In genomic region chr15:42984534-42985034, GRCh38 we compare ENCODE assay signal across 25 cellular contexts.
A peak's percentile ranks its signal among the peaks of the same experiment; 100 is the strongest.
DNase-seq lines count a peak whose midpoint lies in the region; ATAC-seq and TF ChIP-seq lines count a peak whose summit lies in the region.
"Had no signal": no experiment of that assay in that cellular context is flagged by ENCODE, and none has a peak within 500 bp of the region (broad histone marks: within the 10 kb centered on the region; RNA-seq: fewer than 3 reads in every experiment).

No MANE protein-coding gene starts in this region.

- H3K27ac ChIP-seq in HCT116 (ENCODE audit: low read depth, low read length) (no peak overlapping the region), RWPE2 (ENCODE audit: poor library complexity, severe bottlenecking) (no peak overlapping the region)
- H3K27ac ChIP-seq: adrenal gland, sigmoid colon, testis, uterus, VCaP had no signal

- CTCF ChIA-PET in HCT116 (lab: Charles Lee): no interaction called here

- H3K27me3 Mint-ChIP-seq in endothelial cell (ENCODE audit: unreplicated experiment) (no peaks in the 10 kb centered on the region), natural killer cell (ENCODE audit: low read depth in 2 of 2) (no peaks in the 10 kb centered on the region)
- H3K27me3 Mint-ChIP-seq: activated CD8-positive, alpha-beta memory T cell treated with anti-CD3 and anti-CD28 coated beads, Interleukin-2, amount 10 ng/mL, durations not matched to agents 7 days and 5 days; brain; progenitor cell of endocrine pancreas had no signal

- H3K4me1 ChIP-seq in HCT116 (ENCODE audit: control insufficient read depth in 1 of 2, insufficient read depth in 2 of 2, low read length in 2 of 2) (peaks cover 0 to 3% of the 10 kb centered on the region in 2 experiments; a peak in 2 of 4 replicates), RWPE2 (ENCODE audit: insufficient read depth, poor library complexity, severe bottlenecking) (no peaks in the 10 kb centered on the region)
- H3K4me1 ChIP-seq: adrenal gland, sigmoid colon, testis, uterus had no signal

- DNase-seq in HCT116 (ENCODE audit: low read depth, low spot score) (no peak), RWPE2 (ENCODE audit: low spot score) (no peak), endothelial cell (ENCODE audit: low spot score) (no peak), retinal pigment epithelial cell (ENCODE audit: low read depth) (no peak), activated gamma-delta T cell treated with Interleukin-2 at 50 U/mL for 16 hours (no peak), natural killer cell (no peak)
- DNase-seq: activated CD4-positive, alpha-beta T cell treated with anti-CD3 and anti-CD28 coated beads for 48 hours; activated CD8-positive, alpha-beta memory T cell treated with anti-CD3 and anti-CD28 coated beads, Interleukin-2, amount 10 ng/mL, durations not matched to agents 7 days and 5 days; activated naive CD4-positive, alpha-beta T cell treated with Interleukin-2 at 50 U/mL for 16 hours; activated T-cell treated with anti-CD3 and anti-CD28 coated beads, Interleukin-2, amount 50 U/mL, for 48 hours; adrenal gland; erythroblast; left colon; MG63; NCI-H1436; NCI-H774; sigmoid colon; stimulated activated CD4-positive, alpha-beta T cell treated with anti-CD3 and anti-CD28 coated beads, Interleukin-15, amount 100 ng/mL, for 24 hours; stimulated activated naive CD4-positive, alpha-beta T cell treated with Interleukin-2 at 50 U/mL for 16 hours; testis; uterus had no signal

- H3K36me3 ChIP-seq in HCT116 (ENCODE audit: control insufficient read depth in 1 of 2, insufficient read depth in 2 of 2, low read length in 2 of 2) (peaks cover 0 to 18% of the 10 kb centered on the region in 2 experiments; a peak in 3 of 4 replicates), RWPE2 (ENCODE audit: low read depth) (peaks cover 69% of the 10 kb centered on the region)
- H3K36me3 ChIP-seq: uterus had no signal

- H3K9me3 ChIP-seq in HCT116 (ENCODE audit: control insufficient read depth in 1 of 2, insufficient read depth in 1 of 2, low read depth in 1 of 2, low read length in 2 of 2): no peaks in the 10 kb centered on the region
- no peaks in the 10 kb centered on the region for H3K9me3 ChIP-seq in RWPE2 (ENCODE audit: severe bottlenecking)
- H3K9me3 ChIP-seq: adrenal gland, MG63, sigmoid colon, testis, uterus had no signal

- ATAC-seq in HCT116: peak; percentile 47; the same call in 1 of the 2 replicates
- ATAC-seq in RWPE2 (ENCODE audit: low read depth): peak; percentile 61; the same call in 2 of the 3 replicates
- no peak for ATAC-seq in natural killer cell
- ATAC-seq in HG02938 (IDR thresholded peaks at IDR 0.05; ENCODE audit: unreplicated experiment): no peak
- ATAC-seq: activated CD8-positive, alpha-beta memory T cell treated with anti-CD3 and anti-CD28 coated beads, Interleukin-2, amount 10 ng/mL, durations not matched to agents 7 days and 5 days; left colon had no signal

- H3K4me2 ChIP-seq in HCT116 (ENCODE audit: low read length): no peak overlapping the region

- no peaks in the 10 kb centered on the region for H3K27me3 ChIP-seq in HCT116 (ENCODE audit: insufficient read depth, low read length)
- no peaks in the 10 kb centered on the region for H3K27me3 ChIP-seq in RWPE2 (ENCODE audit: insufficient read depth, poor library complexity, severe bottlenecking)
- H3K27me3 ChIP-seq: adrenal gland, MG63, sigmoid colon, testis, uterus had no signal

- RAD21 ChIA-PET in HCT116 (lab: Charles Lee; ENCODE audit: low non-redundant PET in 1 of 2, low total read pairs in 2 of 2, uncharacterized antibody in 2 of 2, unreplicated experiment in 2 of 2): no interaction called here

- TF ChIP-seq CTCF in HCT116 (IDR thresholded peaks at IDR 0.05 in 2 of 3, conservative IDR thresholded peaks at IDR 0.05 in 1 of 3; ENCODE audit: borderline replicate concordance in 1 of 3, insufficient read depth in 1 of 3, low read depth in 2 of 3, low read length in 2 of 3) (peak in 2 of 3 experiments; percentile 13 to 24; a peak in 1 of 6 replicates), RWPE2 (IDR thresholded peaks at IDR 0.05; ENCODE audit: poor library complexity, severe bottlenecking) (peak; percentile 20), endothelial cell (IDR thresholded peaks at IDR 0.05; ENCODE audit: unreplicated experiment) (peak; percentile 62), retinal pigment epithelial cell (conservative IDR thresholded peaks at IDR 0.05; ENCODE audit: low read depth, low read length) (peak; percentile 12), natural killer cell (IDR thresholded peaks at IDR 0.05) (no peak)

- H3K4me3 ChIP-seq in HCT116 (replicated peaks in 1 of 2; ENCODE audit: low read depth in 1 of 2, low read length in 2 of 2) (no peak overlapping the region), RWPE2 (ENCODE audit: severe bottlenecking) (no peak overlapping the region), retinal pigment epithelial cell (ENCODE audit: low read length) (no peak overlapping the region)
- H3K4me3 ChIP-seq: adrenal gland, MG63, sigmoid colon, testis, uterus had no signal

- H3K9me2 ChIP-seq in HCT116 (ENCODE audit: insufficient read depth): no peaks in the 10 kb centered on the region

- POLR2A ChIA-PET in HCT116 (lab: Charles Lee): no interaction called here

- H2AFZ ChIP-seq in HCT116 (ENCODE audit: low read depth, low read length, poor library complexity, severe bottlenecking): no peak overlapping the region

- H3K4me3 Mint-ChIP-seq in endothelial cell (ENCODE audit: unreplicated experiment): no peak overlapping the region
- no peak overlapping the region for H3K4me3 Mint-ChIP-seq in natural killer cell
- H3K4me3 Mint-ChIP-seq: activated CD8-positive, alpha-beta memory T cell treated with anti-CD3 and anti-CD28 coated beads, Interleukin-2, amount 10 ng/mL, durations not matched to agents 7 days and 5 days; brain had no signal

- H3K27ac Mint-ChIP-seq in endothelial cell (ENCODE audit: unreplicated experiment): no peak overlapping the region
- no peak overlapping the region for H3K27ac Mint-ChIP-seq in natural killer cell
- H3K27ac Mint-ChIP-seq: activated CD8-positive, alpha-beta memory T cell treated with anti-CD3 and anti-CD28 coated beads, Interleukin-2, amount 10 ng/mL, durations not matched to agents 7 days and 5 days; progenitor cell of endocrine pancreas had no signal

- H3K4me1 Mint-ChIP-seq in endothelial cell (ENCODE audit: unreplicated experiment) (no peaks in the 10 kb centered on the region), natural killer cell (no peaks in the 10 kb centered on the region)
- H3K4me1 Mint-ChIP-seq: activated CD8-positive, alpha-beta memory T cell treated with anti-CD3 and anti-CD28 coated beads, Interleukin-2, amount 10 ng/mL, durations not matched to agents 7 days and 5 days had no signal

- H3K79me2 ChIP-seq in HCT116 (ENCODE audit: insufficient read depth, low read length): no peaks in the 10 kb centered on the region

- H3K9me3 Mint-ChIP-seq in endothelial cell (ENCODE audit: unreplicated experiment) (no peaks in the 10 kb centered on the region), natural killer cell (no peaks in the 10 kb centered on the region)
- H3K9me3 Mint-ChIP-seq: brain had no signal

- H3K9ac ChIP-seq in HCT116 (ENCODE audit: low read length): no peak overlapping the region

- BruUV-seq in HCT116 (replicated peaks; lab: Mats Ljungman, UMichigan): no TSS peak

- intact Hi-C loops in HCT116 (cut with micrococcal nuclease): no loop called here
- intact Hi-C loops in natural killer cell (cut with micrococcal nuclease): no loop called here

- TF ChIP-seq POLR2A in HCT116 (IDR thresholded peaks at IDR 0.05; ENCODE audit: borderline replicate concordance, extremely low read depth, insufficient read depth, insufficient read length): no peak

- peaks cover 3% of the 10 kb centered on the region for H3K36me3 Mint-ChIP-seq in endothelial cell (ENCODE audit: low read depth, unreplicated experiment)
- H3K36me3 Mint-ChIP-seq in natural killer cell: peaks cover 26% of the 10 kb centered on the region

- no peaks in the 10 kb centered on the region for H4K20me1 ChIP-seq in HCT116 (ENCODE audit: insufficient read depth)

- no peak for TF ChIP-seq RAD21 in HCT116 (IDR thresholded peaks at IDR 0.05; ENCODE audit: low read depth)

TF ChIP-seq in HCT116, 20 proteins besides CTCF, POLR2A, EP300 and RAD21:
- TF ChIP-seq TCF7L2 (IDR thresholded peaks at IDR 0.05; ENCODE audit: borderline replicate concordance, extremely low read depth, insufficient read depth, insufficient read length) (no peak), EZH2phosphoT487 (IDR thresholded peaks at IDR 0.05; ENCODE audit: borderline replicate concordance) (no peak), YY1 (IDR thresholded peaks at IDR 0.05; ENCODE audit: extremely low read depth, insufficient replicate concordance, low read depth, low read length) (no peak), ZNF274 (IDR thresholded peaks at IDR 0.05; ENCODE audit: low read depth, low read length) (no peak), ZFX (IDR thresholded peaks at IDR 0.05) (no peak), JUND (IDR thresholded peaks at IDR 0.05) (no peak), EZH2 (IDR thresholded peaks at IDR 0.05) (no peak), ATF3 (IDR thresholded peaks at IDR 0.05) (no peak), MAX (IDR thresholded peaks at IDR 0.05) (no peak), POLR2AphosphoS5 (IDR thresholded peaks at IDR 0.05; ENCODE audit: low read depth, low read length) (no peak), SRF (IDR thresholded peaks at IDR 0.05; ENCODE audit: low read depth) (no peak)

Comparison
In these comparisons a context has a peak if more than half of its experiments do, and no peak if none do; other contexts are left out.
1. ATAC-seq: peak in HCT116 (single experiment) and RWPE2 (single experiment); none in natural killer cell (0 of 3) and HG02938 (single experiment).